Comparison of ENCODE assay signal across 16 cellular contexts in genomic region chr2:100189395-100189794, GRCh38. TPM values are rescaled to one million over a fixed set of nuclear protein-coding genes. Genes with fewer than 3 reads are reported as not detected.
A peak's percentile ranks its signal among the peaks of the same experiment; 100 is the strongest.
DNase-seq lines count a peak whose midpoint lies in the region; ATAC-seq and TF ChIP-seq lines count a peak whose summit lies in the region.
"Had no signal": no experiment of that assay in that cellular context is flagged by ENCODE, and none has a peak within 500 bp of the region (broad histone marks: within the 10 kb centered on the region; RNA-seq: fewer than 3 reads in every experiment).

No MANE protein-coding gene starts in this region.

- no peak overlapping the region for H2AFZ ChIP-seq in neural progenitor cell (replicated peaks)

- intact Hi-C loops in Right ventricle myocardium superior (cut with DNase I) (no loop called here), left ventricle myocardium inferior (cut with micrococcal nuclease) (no loop called here), upper lobe of right lung (cut with DNase I) (no loop called here)

- no peak overlapping the region for H3K4me3 Mint-ChIP-seq in neural progenitor cell
- H3K4me3 Mint-ChIP-seq: CD14-positive monocyte; CD4-positive, alpha-beta memory T cell; H9 had no signal

- H3K4me1 ChIP-seq in right atrium auricular region (peaks cover 0 to 21% of the 10 kb centered on the region in 2 donors), left ventricle myocardium inferior (peaks cover 33% of the 10 kb centered on the region), muscle layer of colon (ENCODE audit: insufficient read depth, low read length) (peaks cover 11% of the 10 kb centered on the region), upper lobe of right lung (peaks cover 19% of the 10 kb centered on the region), neural progenitor cell (no peaks in the 10 kb centered on the region)

- no peaks in the 10 kb centered on the region for H3K9me3 ChIP-seq in right atrium auricular region
- H3K9me3 ChIP-seq in left ventricle myocardium inferior (replicated peaks): no peaks in the 10 kb centered on the region
- H3K9me3 ChIP-seq in muscle layer of colon (ENCODE audit: low read length): no peaks in the 10 kb centered on the region
- H3K9me3 ChIP-seq in upper lobe of right lung: no peaks in the 10 kb centered on the region
- H3K9me3 ChIP-seq in neural progenitor cell (ENCODE audit: low read depth): no peaks in the 10 kb centered on the region
- H3K9me3 ChIP-seq: BLaER1 had no signal

- TF ChIP-seq CTCF in right atrium auricular region (IDR thresholded peaks at IDR 0.05) (no peak), left ventricle myocardium inferior (IDR thresholded peaks at IDR 0.05; ENCODE audit: borderline replicate concordance) (no peak), upper lobe of right lung (IDR thresholded peaks at IDR 0.05) (no peak), neural progenitor cell (IDR thresholded peaks at IDR 0.05) (no peak)

- peaks cover 5% of the 10 kb centered on the region for H3K4me1 Mint-ChIP-seq in neural progenitor cell
- H3K4me1 Mint-ChIP-seq: CD4-positive, alpha-beta memory T cell had no signal

- no peaks in the 10 kb centered on the region for H4K20me1 ChIP-seq in neural progenitor cell (ENCODE audit: low read depth)
- H4K20me1 ChIP-seq: BLaER1 had no signal

- H3K36me3 ChIP-seq in right atrium auricular region: no peaks in the 10 kb centered on the region
- H3K36me3 ChIP-seq in left ventricle myocardium inferior: no peaks in the 10 kb centered on the region
- no peaks in the 10 kb centered on the region for H3K36me3 ChIP-seq in muscle layer of colon (ENCODE audit: insufficient read depth, low read length)
- no peaks in the 10 kb centered on the region for H3K36me3 ChIP-seq in upper lobe of right lung
- H3K36me3 ChIP-seq in neural progenitor cell: no peaks in the 10 kb centered on the region
- H3K36me3 ChIP-seq: BLaER1 had no signal

- H3K9me3 Mint-ChIP-seq in neural progenitor cell: peaks cover 6% of the 10 kb centered on the region
- H3K9me3 Mint-ChIP-seq: CD4-positive, alpha-beta memory T cell; H9 had no signal

- no peak overlapping the region for H3K27ac Mint-ChIP-seq in neural progenitor cell
- H3K27ac Mint-ChIP-seq: CD14-positive monocyte; CD4-positive, alpha-beta memory T cell; H9 had no signal

- H3K27ac ChIP-seq in right atrium auricular region: no peak overlapping the region
- peak overlapping the region; percentile 18 for H3K27ac ChIP-seq in left ventricle myocardium inferior (replicated peaks)
- peak overlapping the region; percentile 40 for H3K27ac ChIP-seq in muscle layer of colon (ENCODE audit: low read depth, low read length)
- no peak overlapping the region for H3K27ac ChIP-seq in upper lobe of right lung
- no peak overlapping the region for H3K27ac ChIP-seq in neural progenitor cell
- H3K27ac ChIP-seq: BLaER1 had no signal

- H3K36me3 Mint-ChIP-seq in neural progenitor cell: no peaks in the 10 kb centered on the region
- H3K36me3 Mint-ChIP-seq: CD14-positive monocyte; CD4-positive, alpha-beta memory T cell had no signal

- peak; percentile 55 for ATAC-seq in Right ventricle myocardium superior (ENCODE audit: poor library complexity)
- ATAC-seq in upper lobe of right lung: no peak

- no peak overlapping the region for H3K4me2 ChIP-seq in neural progenitor cell
- H3K4me2 ChIP-seq: BLaER1 had no signal

- peaks cover 6% of the 10 kb centered on the region for H3K27me3 Mint-ChIP-seq in neural progenitor cell (ENCODE audit: insufficient read depth, low read depth)

- no peak for DNase-seq in Right ventricle myocardium superior
- DNase-seq in right atrium auricular region (ENCODE audit: low spot score): no peak
- DNase-seq in left ventricle myocardium inferior: no peak
- DNase-seq in upper lobe of right lung: peak; percentile 10
- DNase-seq in retina: no peak
- DNase-seq in neural progenitor cell (ENCODE audit: low spot score): no peak
- DNase-seq: 8988T; CD4-positive, alpha-beta memory T cell; DMS153; DMS79; GDM1; H9 had no signal

- H3K4me3 ChIP-seq in right atrium auricular region (no peak overlapping the region), left ventricle myocardium inferior (no peak overlapping the region), muscle layer of colon (ENCODE audit: low read depth in 1 of 2, low read length in 2 of 2) (no peak overlapping the region), upper lobe of right lung (no peak overlapping the region), neural progenitor cell (no peak overlapping the region)
- H3K4me3 ChIP-seq: BLaER1 had no signal

- H3K27me3 ChIP-seq in right atrium auricular region (no peaks in the 10 kb centered on the region), left ventricle myocardium inferior (ENCODE audit: low read depth) (no peaks in the 10 kb centered on the region), muscle layer of colon (ENCODE audit: control insufficient read depth in 1 of 2, insufficient read depth in 2 of 2, low read length in 2 of 2) (no peaks in the 10 kb centered on the region), upper lobe of right lung (no peaks in the 10 kb centered on the region), neural progenitor cell (peaks cover 29% of the 10 kb centered on the region)
- H3K27me3 ChIP-seq: BLaER1 had no signal

- no peaks in the 10 kb centered on the region for H3F3A ChIP-seq in neural progenitor cell (ENCODE audit: low read depth)

- H3K79me2 ChIP-seq in neural progenitor cell (ENCODE audit: low read depth): no peaks in the 10 kb centered on the region

- H3K9ac ChIP-seq in muscle layer of colon (ENCODE audit: low read length): no peak overlapping the region
- no peak overlapping the region for H3K9ac ChIP-seq in neural progenitor cell
- H3K9ac ChIP-seq: BLaER1 had no signal

RNA-seq across cellular contexts. Expression of gene AFF3, which starts 47.0 kb away (rescaled TPM):
- total RNA-seq in Right ventricle myocardium superior (7.6 TPM), right atrium auricular region (10 to 100 TPM; 10.8 to 16.2 TPM), left ventricle myocardium inferior (8.0 TPM), upper lobe of right lung (44.6 TPM), neural progenitor cell (ENCODE audit: low replicate concordance) (0.26 and 0.56 TPM in 2 replicates)
- total RNA-seq: A673 had no signal

Comparison
In these comparisons a context has a peak if more than half of its experiments do, and no peak if none do; other contexts are left out.
1. H3K27ac ChIP-seq: peak in left ventricle myocardium inferior (single experiment) and muscle layer of colon (single experiment); none in right atrium auricular region (0 of 2), upper lobe of right lung (single experiment) and neural progenitor cell (single experiment).